ENCODE assay signal across 24 cellular contexts in genomic region chr2:34529965-34530364, GRCh38.
"Had no signal": no experiment of that assay in that cellular context is flagged by ENCODE, and none has a peak within 500 bp of the region (broad histone marks: within the 10 kb centered on the region; RNA-seq: fewer than 3 reads in every experiment).

No MANE protein-coding gene starts in this region.

- H3K4me1 ChIP-seq: colonic mucosa, esophagus muscularis mucosa, esophagus squamous epithelium, foreskin keratinocyte, gastrocnemius medialis, gastroesophageal sphincter, heart left ventricle, heart right ventricle had no signal

- DNase-seq: colonic mucosa; cortex of kidney; dermis blood vessel endothelial cell; dorsolateral prefrontal cortex; effector CD4-positive, alpha-beta T cell; effector CD8-positive, alpha-beta T cell; effector memory CD4-positive, alpha-beta T cell; effector memory CD8-positive, alpha-beta T cell; endodermal cell; erythroblast; esophagus squamous epithelium; foreskin fibroblast; foreskin keratinocyte; foreskin melanocyte; gastrocnemius medialis; glutamatergic neuron; head of caudate nucleus; heart left ventricle; heart right ventricle had no signal

- H3K4me3 ChIP-seq: colonic mucosa, coronary artery, dorsolateral prefrontal cortex, esophagus muscularis mucosa, esophagus squamous epithelium, gastrocnemius medialis, gastroesophageal sphincter, heart left ventricle, heart right ventricle had no signal

- H3K36me3 ChIP-seq: colonic mucosa, esophagus muscularis mucosa, esophagus squamous epithelium, gastrocnemius medialis, gastroesophageal sphincter, heart left ventricle, heart right ventricle had no signal

- H3K27ac ChIP-seq: colonic mucosa, coronary artery, dorsolateral prefrontal cortex, epithelial cell of prostate, esophagus muscularis mucosa, esophagus squamous epithelium, foreskin keratinocyte, gastrocnemius medialis, gastroesophageal sphincter, heart left ventricle, heart right ventricle had no signal

- H3K9me3 ChIP-seq: colonic mucosa, esophagus muscularis mucosa, esophagus squamous epithelium, gastrocnemius medialis, gastroesophageal sphincter, heart left ventricle, heart right ventricle had no signal

- H3K9me3 Mint-ChIP-seq: endodermal cell had no signal

- H3K4me3 Mint-ChIP-seq: dendritic cell treated with granulocyte-macrophage colony-stimulating factor and Interleukin-4, amounts not matched to agents 40 ng/mL and 50 ng/mL, for 4 days; effector memory CD8-positive, alpha-beta T cell; endodermal cell had no signal

- H3K27ac Mint-ChIP-seq: dendritic cell treated with granulocyte-macrophage colony-stimulating factor and Interleukin-4, amounts not matched to agents 40 ng/mL and 50 ng/mL, for 4 days; effector memory CD8-positive, alpha-beta T cell; endodermal cell had no signal

- H3K27me3 Mint-ChIP-seq: dendritic cell treated with granulocyte-macrophage colony-stimulating factor and Interleukin-4, amounts not matched to agents 40 ng/mL and 50 ng/mL, for 4 days; effector memory CD8-positive, alpha-beta T cell had no signal

- H3K27me3 ChIP-seq: colonic mucosa, dorsolateral prefrontal cortex, esophagus muscularis mucosa, esophagus squamous epithelium, foreskin keratinocyte, gastrocnemius medialis, gastroesophageal sphincter, heart left ventricle, heart right ventricle had no signal
